24 cellular contexts compared by ENCODE assay signal in the genomic region with DNA sequence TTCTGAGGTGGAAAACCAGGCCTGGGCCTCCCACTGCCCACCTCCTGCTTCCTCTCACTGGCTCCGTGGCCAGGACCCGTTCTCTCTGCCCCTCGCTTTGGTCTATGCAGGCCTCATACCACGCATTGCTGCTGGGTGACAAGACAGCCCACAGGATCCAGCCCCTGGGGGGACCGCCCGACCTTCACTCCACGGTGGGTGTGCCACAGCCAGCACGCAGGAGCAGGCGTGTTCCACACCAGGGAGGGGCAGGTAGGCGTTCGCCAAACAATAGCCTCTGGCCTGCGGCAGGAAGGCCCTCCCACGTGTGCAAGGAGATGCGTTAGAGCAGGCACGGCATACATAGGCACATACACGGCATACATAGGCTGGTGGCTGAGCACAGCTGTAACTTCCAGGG.
A peak's percentile ranks its signal among the peaks of the same experiment; 100 is the strongest.
DNase-seq lines count a peak whose midpoint lies in the region; ATAC-seq and TF ChIP-seq lines count a peak whose summit lies in the region.
"Had no signal": no experiment of that assay in that cellular context is flagged by ENCODE, and none has a peak within 500 bp of the region (broad histone marks: within the 10 kb centered on the region; RNA-seq: fewer than 3 reads in every experiment).

No MANE protein-coding gene starts in this region.

- H3K9me3 ChIP-seq in adipocyte (ENCODE audit: control insufficient read depth, low read length): no peaks in the 10 kb centered on the region
- H3K9me3 ChIP-seq in testis: no peaks in the 10 kb centered on the region
- H3K9me3 ChIP-seq: A549, adrenal gland, heart right ventricle, uterus had no signal

- H3K27ac Mint-ChIP-seq in activated naive CD4-positive, alpha-beta T cell treated with anti-CD3 and anti-CD28 coated beads, Interleukin-2, amount 50 U/mL, for 24 hours: peak overlapping the region; percentile 65
- no peak overlapping the region for H3K27ac Mint-ChIP-seq in activated naive CD4-positive, alpha-beta T cell treated with anti-CD3 and anti-CD28 coated beads, Interleukin-2, amount 10 ng/mL, durations not matched to agents 7 days and 5 days
- H3K27ac Mint-ChIP-seq in natural killer cell: no peak overlapping the region
- H3K27ac Mint-ChIP-seq: activated CD4-positive, alpha-beta T cell treated with anti-CD3 and anti-CD28 coated beads, Interleukin-2, amount 10 ng/mL, durations not matched to agents 7 days and 5 days; immature natural killer cell; naive B cell had no signal

- no peaks in the 10 kb centered on the region for H3K9me3 Mint-ChIP-seq in activated naive CD4-positive, alpha-beta T cell treated with anti-CD3 and anti-CD28 coated beads, Interleukin-2, amount 50 U/mL, for 24 hours
- H3K9me3 Mint-ChIP-seq in activated naive CD4-positive, alpha-beta T cell treated with anti-CD3 and anti-CD28 coated beads, Interleukin-2, amount 10 ng/mL, durations not matched to agents 7 days and 5 days: no peaks in the 10 kb centered on the region
- no peaks in the 10 kb centered on the region for H3K9me3 Mint-ChIP-seq in natural killer cell
- H3K9me3 Mint-ChIP-seq: activated CD4-positive, alpha-beta T cell treated with anti-CD3 and anti-CD28 coated beads, Interleukin-2, amount 10 ng/mL, durations not matched to agents 7 days and 5 days; immature natural killer cell had no signal

- ATAC-seq in HG03097 (IDR thresholded peaks at IDR 0.05; ENCODE audit: low FRiP score, unreplicated experiment) (no peak), natural killer cell (no peak), GM18868 (IDR thresholded peaks at IDR 0.05; ENCODE audit: unreplicated experiment) (no peak)
- ATAC-seq: heart right ventricle, Right ventricle myocardium inferior had no signal

- TF ChIP-seq CTCF in testis (IDR thresholded peaks at IDR 0.05) (no peak), natural killer cell (IDR thresholded peaks at IDR 0.05) (no peak)

- no peak for DNase-seq in activated naive CD4-positive, alpha-beta T cell treated with anti-CD3 and anti-CD28 coated beads, Interleukin-2, amount 10 ng/mL, durations not matched to agents 7 days and 5 days
- DNase-seq in adipocyte (ENCODE audit: low read depth): peak; percentile 8
- peak; percentile 85 for DNase-seq in islet precursor cell
- DNase-seq in testis: peak; percentile 3
- DNase-seq in natural killer cell: no peak
- DNase-seq: activated CD4-positive, alpha-beta T cell treated with anti-CD3 and anti-CD28 coated beads, Interleukin-2, amount 10 ng/mL, durations not matched to agents 7 days and 5 days; Calu3; central memory CD4-positive, alpha-beta T cell; effector memory CD4-positive, alpha-beta T cell; heart right ventricle; immature natural killer cell; naive B cell; NCI-H1930; NCI-H510A treated with DMSO at 0.1 percent for 48 hours; stimulated activated CD4-positive, alpha-beta T cell treated with anti-CD3 and anti-CD28 coated beads, Interleukin-4, amount 100 ng/mL, for 1 hour; SW 1271; uterus had no signal

- H3K36me3 Mint-ChIP-seq in activated naive CD4-positive, alpha-beta T cell treated with anti-CD3 and anti-CD28 coated beads, Interleukin-2, amount 50 U/mL, for 24 hours: no peaks in the 10 kb centered on the region
- H3K36me3 Mint-ChIP-seq in activated naive CD4-positive, alpha-beta T cell treated with anti-CD3 and anti-CD28 coated beads, Interleukin-2, amount 10 ng/mL, durations not matched to agents 7 days and 5 days: no peaks in the 10 kb centered on the region
- no peaks in the 10 kb centered on the region for H3K36me3 Mint-ChIP-seq in natural killer cell
- H3K36me3 Mint-ChIP-seq: IgD-negative memory B cell, immature natural killer cell, naive B cell had no signal

- peaks cover 4% of the 10 kb centered on the region for H3K27me3 Mint-ChIP-seq in activated naive CD4-positive, alpha-beta T cell treated with anti-CD3 and anti-CD28 coated beads, Interleukin-2, amount 50 U/mL, for 24 hours
- H3K27me3 Mint-ChIP-seq in activated naive CD4-positive, alpha-beta T cell treated with anti-CD3 and anti-CD28 coated beads, Interleukin-2, amount 10 ng/mL, durations not matched to agents 7 days and 5 days: peaks cover 42% of the 10 kb centered on the region
- peaks cover 0 to 13% of the 10 kb centered on the region in 2 donors for H3K27me3 Mint-ChIP-seq in natural killer cell (ENCODE audit: low read depth in 2 of 2)

- intact Hi-C loops in testis (cut with DNase I; ENCODE audit: low total_unique reads): no loop called here
- intact Hi-C loops in natural killer cell (cut with micrococcal nuclease): no loop called here

- peaks cover 5% of the 10 kb centered on the region for H3K4me1 Mint-ChIP-seq in activated naive CD4-positive, alpha-beta T cell treated with anti-CD3 and anti-CD28 coated beads, Interleukin-2, amount 50 U/mL, for 24 hours
- H3K4me1 Mint-ChIP-seq in activated naive CD4-positive, alpha-beta T cell treated with anti-CD3 and anti-CD28 coated beads, Interleukin-2, amount 10 ng/mL, durations not matched to agents 7 days and 5 days: peaks cover 9% of the 10 kb centered on the region
- H3K4me1 Mint-ChIP-seq in natural killer cell: no peaks in the 10 kb centered on the region
- H3K4me1 Mint-ChIP-seq: activated CD4-positive, alpha-beta T cell treated with anti-CD3 and anti-CD28 coated beads, Interleukin-2, amount 10 ng/mL, durations not matched to agents 7 days and 5 days; immature natural killer cell had no signal

- CTCF ChIA-PET in activated naive CD4-positive, alpha-beta T cell treated with anti-CD3 and anti-CD28 coated beads, Interleukin-2, amount 10 ng/mL, durations not matched to agents 7 days and 5 days (lab: Charles Lee): no interaction called here

- H3K4me3 ChIP-seq in adipocyte (ENCODE audit: low read length) (no peak overlapping the region), testis (no peak overlapping the region)
- H3K4me3 ChIP-seq: A549, adrenal gland, heart right ventricle, uterus had no signal

- H3K27me3 ChIP-seq in adipocyte (replicated peaks; ENCODE audit: control insufficient read depth, insufficient read depth, low read length) (peaks cover 11% of the 10 kb centered on the region), testis (no peaks in the 10 kb centered on the region)
- H3K27me3 ChIP-seq: adrenal gland, uterus had no signal

- H3K36me3 ChIP-seq in adipocyte (ENCODE audit: control insufficient read depth, insufficient read depth, low read length, severe bottlenecking) (no peaks in the 10 kb centered on the region), testis (ENCODE audit: low read depth, missing control alignments) (no peaks in the 10 kb centered on the region)
- H3K36me3 ChIP-seq: adrenal gland, heart right ventricle, uterus had no signal

- WGBS in testis, 2 donors: 77 to 82% methylated on average over 6 to 16 of the region's 16 CpGs

- no peak overlapping the region for H3K9ac ChIP-seq in adipocyte (ENCODE audit: low read length)

- TF ChIP-seq POLR2A in testis (IDR thresholded peaks at IDR 0.05): no peak

- no peak overlapping the region for H3K27ac ChIP-seq in testis
- H3K27ac ChIP-seq: A549, adrenal gland, heart right ventricle, uterus had no signal

- no peak overlapping the region for H3K4me3 Mint-ChIP-seq in activated naive CD4-positive, alpha-beta T cell treated with anti-CD3 and anti-CD28 coated beads, Interleukin-2, amount 50 U/mL, for 24 hours
- H3K4me3 Mint-ChIP-seq in activated naive CD4-positive, alpha-beta T cell treated with anti-CD3 and anti-CD28 coated beads, Interleukin-2, amount 10 ng/mL, durations not matched to agents 7 days and 5 days: no peak overlapping the region
- no peak overlapping the region for H3K4me3 Mint-ChIP-seq in natural killer cell
- H3K4me3 Mint-ChIP-seq: activated CD4-positive, alpha-beta T cell treated with anti-CD3 and anti-CD28 coated beads, Interleukin-2, amount 10 ng/mL, durations not matched to agents 7 days and 5 days; IgD-negative memory B cell; immature natural killer cell; naive B cell had no signal

- H3K4me1 ChIP-seq in adipocyte (ENCODE audit: control insufficient read depth, insufficient read depth, low read length) (peaks cover 8% of the 10 kb centered on the region), testis (no peaks in the 10 kb centered on the region)
- H3K4me1 ChIP-seq: A549, adrenal gland, heart right ventricle, uterus had no signal

Comparison
In these comparisons a context has a peak if more than half of its experiments do, and no peak if none do; other contexts are left out.
1. DNase-seq: peak in adipocyte (single experiment), islet precursor cell (single experiment) and testis (single experiment); none in activated naive CD4-positive, alpha-beta T cell treated with anti-CD3 and anti-CD28 coated beads, Interleukin-2, amount 10 ng/mL, durations not matched to agents 7 days and 5 days (single experiment) and natural killer cell (single experiment).